Comparison of ENCODE assay signal across 8 cellular contexts in the genomic region with DNA sequence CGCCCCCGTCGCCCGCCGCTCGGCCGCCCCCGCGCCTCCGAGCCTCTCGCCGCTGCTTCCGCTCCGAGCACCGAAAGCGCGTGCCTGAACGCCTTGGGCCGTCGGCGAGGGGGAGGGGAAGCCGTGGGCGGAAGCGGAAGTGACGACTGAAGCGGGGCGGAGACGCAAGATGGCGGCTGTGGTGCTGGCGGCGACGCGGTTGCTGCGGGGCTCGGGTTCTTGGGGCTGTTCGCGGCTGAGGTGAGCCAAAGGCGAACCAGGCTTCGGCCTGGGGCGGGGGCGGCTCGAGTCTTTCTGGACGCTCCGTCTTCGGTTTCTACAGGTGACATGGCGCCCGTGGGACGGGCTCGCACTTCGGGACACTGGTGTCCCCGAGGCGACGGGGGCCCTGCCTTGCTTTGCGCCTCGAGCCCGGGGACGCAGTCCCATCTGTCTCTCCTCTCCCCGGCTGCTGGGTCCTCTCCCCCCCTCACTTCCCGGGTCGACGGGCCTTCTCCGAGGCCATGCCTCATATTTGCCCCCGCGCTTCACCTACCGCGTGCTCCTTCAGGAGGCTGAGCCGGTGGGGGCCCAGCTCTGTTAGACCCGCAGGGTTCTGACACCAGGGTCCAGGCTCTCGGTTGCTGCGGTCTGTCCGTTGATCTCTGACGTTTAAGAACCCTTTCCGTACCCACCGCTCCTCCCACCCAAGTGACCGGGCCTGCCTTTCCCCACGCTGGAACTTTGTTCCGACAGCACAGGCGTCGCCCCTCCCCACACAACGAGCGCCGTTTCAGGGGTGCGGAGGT. TPM values are rescaled to one million over a fixed set of nuclear protein-coding genes. Genes with fewer than 3 reads are reported as not detected.
DNase-seq lines count a peak whose midpoint lies in the region; ATAC-seq, FAIRE-seq and TF ChIP-seq lines count a peak whose summit lies in the region.

A gene with protein sequence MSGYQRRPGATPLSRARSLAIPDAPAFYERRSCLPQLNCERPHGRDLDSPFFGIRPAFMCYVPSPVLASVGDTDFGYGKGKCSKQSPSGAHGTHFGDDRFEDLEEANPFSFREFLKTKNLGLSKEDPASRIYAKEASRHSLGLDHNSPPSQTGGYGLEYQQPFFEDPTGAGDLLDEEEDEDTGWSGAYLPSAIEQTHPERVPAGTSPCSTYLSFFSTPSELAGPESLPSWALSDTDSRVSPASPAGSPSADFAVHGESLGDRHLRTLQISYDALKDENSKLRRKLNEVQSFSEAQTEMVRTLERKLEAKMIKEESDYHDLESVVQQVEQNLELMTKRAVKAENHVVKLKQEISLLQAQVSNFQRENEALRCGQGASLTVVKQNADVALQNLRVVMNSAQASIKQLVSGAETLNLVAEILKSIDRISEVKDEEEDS (minus strand): TSS at position 115 of the 788 bp plus-strand sequence. CDS start 217 bp downstream, outside the sequence.
A gene with protein sequence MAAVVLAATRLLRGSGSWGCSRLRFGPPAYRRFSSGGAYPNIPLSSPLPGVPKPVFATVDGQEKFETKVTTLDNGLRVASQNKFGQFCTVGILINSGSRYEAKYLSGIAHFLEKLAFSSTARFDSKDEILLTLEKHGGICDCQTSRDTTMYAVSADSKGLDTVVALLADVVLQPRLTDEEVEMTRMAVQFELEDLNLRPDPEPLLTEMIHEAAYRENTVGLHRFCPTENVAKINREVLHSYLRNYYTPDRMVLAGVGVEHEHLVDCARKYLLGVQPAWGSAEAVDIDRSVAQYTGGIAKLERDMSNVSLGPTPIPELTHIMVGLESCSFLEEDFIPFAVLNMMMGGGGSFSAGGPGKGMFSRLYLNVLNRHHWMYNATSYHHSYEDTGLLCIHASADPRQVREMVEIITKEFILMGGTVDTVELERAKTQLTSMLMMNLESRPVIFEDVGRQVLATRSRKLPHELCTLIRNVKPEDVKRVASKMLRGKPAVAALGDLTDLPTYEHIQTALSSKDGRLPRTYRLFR (plus strand): TSS at position 159 of the 788 bp plus-strand sequence. CDS start 11 bp downstream, at position 170.

- H3K27me3 ChIP-seq in esophagus muscularis mucosa (no peaks in the 10 kb centered on the region), muscle layer of colon (ENCODE audit: control insufficient read depth in 1 of 2, insufficient read depth in 2 of 2, low read length in 2 of 2) (no peaks in the 10 kb centered on the region)

- peak within 1 kb of the TSS; percentile 50 for H3K9ac ChIP-seq in muscle layer of colon (ENCODE audit: low read length)

- in situ Hi-C loops in KBM-7 (cut with MboI; ENCODE audit: low pct_unique_long_range_greater_than_20kb, low sequenced_read_pairs) = no loop called here

- H3K27ac ChIP-seq in esophagus muscularis mucosa (replicated peaks in 1 of 4) (peak within 1 kb of the TSS; percentile 84 to 91 (median 88)), muscle layer of colon (ENCODE audit: low read depth, low read length) (peak within 1 kb of the TSS; percentile 93)

- H3K4me1 ChIP-seq in esophagus muscularis mucosa (peaks cover 22 to 40% (median 32%) of the 10 kb centered on the region in 4 donors), muscle layer of colon (ENCODE audit: insufficient read depth, low read length) (peaks cover 20% of the 10 kb centered on the region)

- H3K36me3 ChIP-seq in esophagus muscularis mucosa (peaks cover 26 to 63% (median 55%) of the 10 kb centered on the region in 4 donors), muscle layer of colon (ENCODE audit: insufficient read depth, low read length) (peaks cover 46% of the 10 kb centered on the region)

- H3K4me3 ChIP-seq in esophagus muscularis mucosa (peak within 1 kb of the TSS; percentile 87 to 99 (median 94)), muscle layer of colon (ENCODE audit: low read depth in 1 of 2, low read length in 2 of 2) (peak within 1 kb of the TSS; percentile 85 to 94)

- peak; percentile 87 for TF ChIP-seq POLR2A in esophagus muscularis mucosa (IDR thresholded peaks at IDR 0.05; ENCODE audit: low read depth)

- TF ChIP-seq EP300 in esophagus muscularis mucosa (IDR thresholded peaks at IDR 0.05) = no peak

- intact Hi-C loops in esophagus muscularis mucosa (cut with DNase I) = no loop called here

- TF ChIP-seq CTCF in esophagus muscularis mucosa (IDR thresholded peaks at IDR 0.05) = peak in 1 of 3 experiments; percentile 15

- peak; percentile 76 for ATAC-seq in GM21619 (IDR thresholded peaks at IDR 0.05; ENCODE audit: unreplicated experiment)

- no peak for FAIRE-seq in RCC 7860 (lab: Jason Lieb, UNC)

- 1% methylated on average over 35 of the region's 83 CpGs for WGBS in esophagus muscularis mucosa

- DNase-seq in DMS 273 treated with DMSO at 0.1 percent for 48 hours (lab: John Stamatoyannopoulos, UW) (peak; percentile 52), KBM-7 (peak; percentile 88), RCC 7860 (ENCODE audit: low spot score) (peak; percentile 74), esophagus muscularis mucosa (ENCODE audit: extremely low spot score) (peak; percentile 97)
- DNase-seq in activated T-cell treated with anti-CD3 and anti-CD28 coated beads, Interleukin-2, amount 50 U/mL, for 48 hours = peak; percentile 99
- DNase-seq in stimulated activated CD8-positive, alpha-beta memory T cell treated with anti-CD3 and anti-CD28 coated beads, Interleukin-4, amount 100 ng/mL, for 48 hours = peak; percentile 99

- H3K9me3 ChIP-seq in esophagus muscularis mucosa (no peaks in the 10 kb centered on the region), muscle layer of colon (ENCODE audit: low read length) (no peaks in the 10 kb centered on the region)

RNA-seq across cellular contexts. Expression of the first gene that starts in this region (rescaled TPM):
- 10 to 100 TPM; 26.2 to 44.8 (median 37.6) TPM for total RNA-seq in esophagus muscularis mucosa

RNA-seq across cellular contexts. Expression of the second gene that starts in this region (rescaled TPM):
- total RNA-seq in esophagus muscularis mucosa = 10 to 100 TPM; 22.8 to 43.9 (median 35.0) TPM

Comparison
In these comparisons a context has a peak if more than half of its experiments do, and no peak if none do; other contexts are left out.
1. Peak in every context shown above with its lines: DNase-seq, ATAC-seq, H3K4me3 ChIP-seq and H3K27ac ChIP-seq.